In the genomic region with DNA sequence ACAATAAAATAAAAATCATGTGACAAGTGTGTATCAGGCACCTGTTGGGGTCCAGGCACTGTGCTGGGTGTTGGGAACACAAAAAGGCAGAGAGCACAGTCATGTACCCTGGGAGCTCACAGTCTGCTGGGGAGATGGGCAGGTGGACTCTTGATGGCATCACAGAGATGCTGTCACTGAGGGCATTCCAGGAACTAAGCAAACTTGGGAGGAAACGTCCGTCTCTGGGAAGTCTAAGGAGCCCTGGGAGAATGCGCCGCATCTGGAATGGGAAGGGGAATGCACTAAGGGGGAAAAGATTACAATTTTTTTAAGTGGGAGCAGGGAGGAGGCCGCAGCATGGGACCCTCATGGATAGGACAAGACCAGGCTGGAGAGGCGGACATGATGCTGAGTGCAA, we compare ENCODE assay signal across 23 cellular contexts.
DNase-seq lines count a peak whose midpoint lies in the region; ATAC-seq, FAIRE-seq and TF ChIP-seq lines count a peak whose summit lies in the region.
"Had no signal": no experiment of that assay in that cellular context is flagged by ENCODE, and none has a peak within 500 bp of the region (broad histone marks: within the 10 kb centered on the region; RNA-seq: fewer than 3 reads in every experiment).

No MANE protein-coding gene starts in this region.

- in situ Hi-C loops in HepG2 (cut with HindIII; ENCODE audit: extremely low pct_ligation_motif_present, low pct_unique_long_range_greater_than_20kb): no loop called here

- H3K4me3 ChIP-seq in HepG2 (replicated peaks in 1 of 3; ENCODE audit: insufficient read depth in 1 of 3, low read depth in 2 of 3, low read length in 3 of 3) (no peak overlapping the region), right lobe of liver (no peak overlapping the region), suprapubic skin (no peak overlapping the region)
- H3K4me3 ChIP-seq: A549; BLaER1 treated with 17β-estradiol and CSF1 and Interleukin-3, amounts not matched to agents 10 nM and 100 nM had no signal

- CTCF ChIA-PET in HepG2 (lab: Yijun Ruan, JAX; ENCODE audit: low intra/inter-chr PET ratio, low total read pairs): no interaction called here

- TF ChIP-seq POLR2A in HepG2 (IDR thresholded peaks at IDR 0.05; ENCODE audit: insufficient read depth in 1 of 2, low read depth in 2 of 2, low read length in 2 of 2) (no peak), right lobe of liver (IDR thresholded peaks at IDR 0.05) (no peak), suprapubic skin (IDR thresholded peaks at IDR 0.05) (no peak)

- H3K27me3 ChIP-seq in HepG2 (ENCODE audit: control insufficient read depth in 1 of 2, insufficient read depth in 2 of 2, low read length in 2 of 2) (peaks cover 1 to 36% of the 10 kb centered on the region in 2 experiments), right lobe of liver (no peaks in the 10 kb centered on the region), suprapubic skin (peaks cover 6% of the 10 kb centered on the region)
- H3K27me3 ChIP-seq: BLaER1 treated with 17β-estradiol and CSF1 and Interleukin-3, amounts not matched to agents 10 nM and 100 nM had no signal

- H3K4me1 ChIP-seq in HepG2 (ENCODE audit: insufficient read depth, low read length) (peaks cover 14% of the 10 kb centered on the region; the same call in 1 of the 2 replicates), right lobe of liver (no peaks in the 10 kb centered on the region), suprapubic skin (no peaks in the 10 kb centered on the region)
- H3K4me1 ChIP-seq: A549; BLaER1 treated with 17β-estradiol and CSF1 and Interleukin-3, amounts not matched to agents 10 nM and 100 nM; Caco-2 had no signal

- TF ChIP-seq RAD21 in HepG2 (CRISPR knock-in tag; IDR thresholded peaks at IDR 0.05): no peak

- no TSS peak for BruUV-seq in HepG2 (replicated peaks; lab: Mats Ljungman, UMichigan)

- POLR2A ChIA-PET in HepG2 (lab: Yijun Ruan, JAX): no interaction called here

- peak; percentile 32 for DNase-seq in activated CD8-positive, alpha-beta memory T cell treated with anti-CD3 and anti-CD28 coated beads for 24 hours
- no peak for DNase-seq in activated CD8-positive, alpha-beta memory T cell treated with anti-CD3 and anti-CD28 coated beads, Interleukin-2, amount 50 U/mL, for 48 hours
- DNase-seq in HepG2 (ENCODE audit: low spot score) (no peak), right lobe of liver (no peak), mesenteric fat pad (ENCODE audit: low spot score) (peak; percentile 69), suprapubic skin (ENCODE audit: low spot score in 2 of 2) (peak; percentile 25 to 40), NCI-H510A (lab: John Stamatoyannopoulos, UW) (no peak), cortex of kidney (lab: John Stamatoyannopoulos, UW) (no peak)
- DNase-seq: AML-193; Caco-2; Calu3; CD4-positive, alpha-beta T cell; CD8-positive, alpha-beta T cell; DMS79 treated with DMSO at 0.1 percent for 48 hours; GF-D8 had no signal

- no peaks in the 10 kb centered on the region for H3K79me2 ChIP-seq in HepG2 (ENCODE audit: insufficient read depth, low read length)

- no peak for FAIRE-seq in HepG2 (lab: Jason Lieb, UNC)
- FAIRE-seq: A549, D721Med, G401.6, GM12891, GM19239 had no signal

- H4K20me1 ChIP-seq in HepG2 (ENCODE audit: insufficient read depth, low read length): no peaks in the 10 kb centered on the region
- H4K20me1 ChIP-seq: BLaER1 treated with 17β-estradiol and CSF1 and Interleukin-3, amounts not matched to agents 10 nM and 100 nM had no signal

- H3K36me3 ChIP-seq in HepG2 (replicated peaks in 1 of 2; ENCODE audit: control insufficient read depth in 1 of 2, insufficient read depth in 2 of 2, low read length in 2 of 2): no peaks in the 10 kb centered on the region
- no peaks in the 10 kb centered on the region for H3K36me3 ChIP-seq in right lobe of liver
- H3K36me3 ChIP-seq in suprapubic skin: no peaks in the 10 kb centered on the region
- H3K36me3 ChIP-seq: BLaER1 treated with 17β-estradiol and CSF1 and Interleukin-3, amounts not matched to agents 10 nM and 100 nM had no signal

- H3K9ac ChIP-seq in HepG2 (ENCODE audit: insufficient read depth, low read depth, low read length): no peak overlapping the region
- H3K9ac ChIP-seq: BLaER1 treated with 17β-estradiol and CSF1 and Interleukin-3, amounts not matched to agents 10 nM and 100 nM had no signal

- H2AFZ ChIP-seq in HepG2 (ENCODE audit: low read length): no peak overlapping the region

- intact Hi-C loops in HepG2 (cut with micrococcal nuclease; ENCODE audit: unreplicated experiment): no loop called here
- intact Hi-C loops in right lobe of liver (cut with DNase I): no loop called here

- no peak overlapping the region for H3K4me2 ChIP-seq in HepG2 (ENCODE audit: low read depth, low read length)
- H3K4me2 ChIP-seq: A549; BLaER1 treated with 17β-estradiol and CSF1 and Interleukin-3, amounts not matched to agents 10 nM and 100 nM had no signal

- TF ChIP-seq CTCF in HepG2 (CRISPR knock-in tag; IDR thresholded peaks at IDR 0.05): no peak
- TF ChIP-seq CTCF in right lobe of liver (IDR thresholded peaks at IDR 0.05): no peak
- no peak for TF ChIP-seq CTCF in suprapubic skin (IDR thresholded peaks at IDR 0.05)

- H3K27ac ChIP-seq in HepG2 (ENCODE audit: extremely low read length, insufficient read depth, low read length) (no peak overlapping the region), right lobe of liver (no peak overlapping the region), suprapubic skin (no peak overlapping the region)
- H3K27ac ChIP-seq: 22Rv1; A549; BLaER1 treated with 17β-estradiol and CSF1 and Interleukin-3, amounts not matched to agents 10 nM and 100 nM; C4-2B had no signal

- ATAC-seq in HepG2: peak; percentile 20; the same call in 1 of the 3 replicates
- ATAC-seq in right lobe of liver: no peak
- ATAC-seq: A549; CD8-positive, alpha-beta T cell had no signal

- TF ChIP-seq EP300 in HepG2 (IDR thresholded peaks at IDR 0.05; ENCODE audit: low read depth in 2 of 2, low read length in 2 of 2) (no peak), HepG2 (CRISPR knock-in tag; IDR thresholded peaks at IDR 0.05; ENCODE audit: borderline replicate concordance) (no peak), suprapubic skin (IDR thresholded peaks at IDR 0.05) (no peak)

- 69% methylated on average over 6 of the region's 6 CpGs for whole genome bisulfite sequencing in HepG2 (ENCODE audit: low lambda C conversion rate)
- WGBS in right lobe of liver (ENCODE audit: insufficient coverage, low coverage, low lambda C conversion rate, missing lambda C conversion rate): 81% methylated on average over 6 of the region's 6 CpGs
- WGBS in suprapubic skin: 86% methylated on average over 6 of the region's 6 CpGs

- H3K9me3 ChIP-seq in HepG2 (ENCODE audit: low read length) (no peaks in the 10 kb centered on the region), right lobe of liver (no peaks in the 10 kb centered on the region), suprapubic skin (no peaks in the 10 kb centered on the region)
- H3K9me3 ChIP-seq: A549 had no signal

TF ChIP-seq in HepG2, 621 proteins besides CTCF, POLR2A, EP300 and RAD21:
- TF ChIP-seq SMAD3 (CRISPR knock-in tag; IDR thresholded peaks at IDR 0.05): no peak
- TF ChIP-seq PAF1 (CRISPR knock-in tag; IDR thresholded peaks at IDR 0.05): no peak
- no peak for TF ChIP-seq ASH2L (IDR thresholded peaks at IDR 0.05; ENCODE audit: insufficient read length, low read depth, low read length)
- TF ChIP-seq JDP2 (CRISPR knock-in tag; IDR thresholded peaks at IDR 0.05; ENCODE audit: borderline replicate concordance): no peak
- TF ChIP-seq CHD4 (IDR thresholded peaks at IDR 0.05; ENCODE audit: borderline replicate concordance, low read length): no peak
- TF ChIP-seq NR2F2 (IDR thresholded peaks at IDR 0.05; ENCODE audit: borderline replicate concordance, low read depth): no peak
- no peak for TF ChIP-seq ZNF7 (CRISPR knock-in tag; IDR thresholded peaks at IDR 0.05)
- TF ChIP-seq RFXAP (CRISPR knock-in tag; IDR thresholded peaks at IDR 0.05; ENCODE audit: borderline replicate concordance): no peak

Comparison
In these comparisons a context has a peak if more than half of its experiments do, and no peak if none do; other contexts are left out.
1. DNase-seq: peak in activated CD8-positive, alpha-beta memory T cell treated with anti-CD3 and anti-CD28 coated beads for 24 hours (single experiment), mesenteric fat pad (single experiment) and suprapubic skin (2 of 2); none in activated CD8-positive, alpha-beta memory T cell treated with anti-CD3 and anti-CD28 coated beads, Interleukin-2, amount 50 U/mL, for 48 hours (single experiment), HepG2 (single experiment), right lobe of liver (0 of 3), NCI-H510A (single experiment) and cortex of kidney (single experiment).